In the genomic region with DNA sequence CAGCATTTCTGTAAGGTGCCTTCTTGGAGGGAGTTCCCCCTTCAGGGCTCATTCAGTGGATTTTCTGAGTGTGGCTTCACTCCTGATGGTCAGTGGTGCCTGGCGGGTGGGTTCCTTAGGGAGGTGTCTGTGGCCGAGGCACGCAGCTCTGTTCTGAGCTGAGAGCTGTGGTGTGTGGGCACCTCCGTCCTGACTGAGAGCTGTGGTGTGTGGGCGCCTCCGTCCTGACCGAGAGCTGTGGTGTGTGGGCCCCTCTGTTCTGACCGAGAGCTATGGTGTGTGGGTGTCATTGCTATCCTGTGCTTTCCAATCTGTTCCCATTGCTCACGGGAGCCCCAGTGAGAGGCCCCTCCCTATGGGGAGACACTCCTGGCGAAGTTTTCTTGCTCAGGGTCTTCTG, we compare ENCODE assay signal across 1 cellular context.
TF ChIP-seq lines count a peak whose summit lies in the region.

No MANE protein-coding gene starts in this region.

TF ChIP-seq in HEK293, 187 proteins besides CTCF, POLR2A, EP300 and RAD21 (continued from another document):
- TF ChIP-seq, protein P1, sequence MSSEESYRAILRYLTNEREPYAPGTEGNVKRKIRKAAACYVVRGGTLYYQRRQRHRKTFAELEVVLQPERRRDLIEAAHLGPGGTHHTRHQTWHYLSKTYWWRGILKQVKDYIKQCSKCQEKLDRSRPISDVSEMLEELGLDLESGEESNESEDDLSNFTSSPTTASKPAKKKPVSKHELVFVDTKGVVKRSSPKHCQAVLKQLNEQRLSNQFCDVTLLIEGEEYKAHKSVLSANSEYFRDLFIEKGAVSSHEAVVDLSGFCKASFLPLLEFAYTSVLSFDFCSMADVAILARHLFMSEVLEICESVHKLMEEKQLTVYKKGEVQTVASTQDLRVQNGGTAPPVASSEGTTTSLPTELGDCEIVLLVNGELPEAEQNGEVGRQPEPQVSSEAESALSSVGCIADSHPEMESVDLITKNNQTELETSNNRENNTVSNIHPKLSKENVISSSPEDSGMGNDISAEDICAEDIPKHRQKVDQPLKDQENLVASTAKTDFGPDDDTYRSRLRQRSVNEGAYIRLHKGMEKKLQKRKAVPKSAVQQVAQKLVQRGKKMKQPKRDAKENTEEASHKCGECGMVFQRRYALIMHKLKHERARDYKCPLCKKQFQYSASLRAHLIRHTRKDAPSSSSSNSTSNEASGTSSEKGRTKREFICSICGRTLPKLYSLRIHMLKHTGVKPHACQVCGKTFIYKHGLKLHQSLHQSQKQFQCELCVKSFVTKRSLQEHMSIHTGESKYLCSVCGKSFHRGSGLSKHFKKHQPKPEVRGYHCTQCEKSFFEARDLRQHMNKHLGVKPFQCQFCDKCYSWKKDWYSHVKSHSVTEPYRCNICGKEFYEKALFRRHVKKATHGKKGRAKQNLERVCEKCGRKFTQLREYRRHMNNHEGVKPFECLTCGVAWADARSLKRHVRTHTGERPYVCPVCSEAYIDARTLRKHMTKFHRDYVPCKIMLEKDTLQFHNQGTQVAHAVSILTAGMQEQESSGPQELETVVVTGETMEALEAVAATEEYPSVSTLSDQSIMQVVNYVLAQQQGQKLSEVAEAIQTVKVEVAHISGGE (tag by site-specific recombination; conservative IDR thresholded peaks at IDR 0.05; ENCODE audit: low read depth) = no peak
TF ChIP-seq in HEK293: peak in this region for 2.
